23 cellular contexts compared by ENCODE assay signal in genomic region chr15:57596301-57596855, GRCh38. TPM values are rescaled to one million over a fixed set of nuclear protein-coding genes. Genes with fewer than 3 reads are reported as not detected.
DNase-seq lines count a peak whose midpoint lies in the region; TF ChIP-seq lines count a peak whose summit lies in the region.
"Had no signal": no experiment of that assay in that cellular context is flagged by ENCODE, and none has a peak within 500 bp of the region (broad histone marks: within the 10 kb centered on the region; RNA-seq: fewer than 3 reads in every experiment).

No MANE protein-coding gene starts in this region.

- H3K36me3 ChIP-seq in left ventricle myocardium inferior (peaks cover 4% of the 10 kb centered on the region), prostate gland (no peaks in the 10 kb centered on the region), uterus (no peaks in the 10 kb centered on the region)
- H3K36me3 ChIP-seq in CD8-positive, alpha-beta memory T cell (ENCODE audit: insufficient read depth, low read length), result no peaks in the 10 kb centered on the region

- H3K4me1 ChIP-seq in left ventricle myocardium inferior (peaks cover 66% of the 10 kb centered on the region), prostate gland (replicated peaks) (peaks cover 2% of the 10 kb centered on the region), uterus (peaks cover 5 to 7% of the 10 kb centered on the region in 2 donors)
- H3K4me1 ChIP-seq in CD8-positive, alpha-beta memory T cell (ENCODE audit: insufficient read depth, low read length), result peaks cover 2% of the 10 kb centered on the region

- WGBS in prostate gland, result 79% methylated on average over 8 of the region's 8 CpGs

- peaks cover 57% of the 10 kb centered on the region for H3K4me1 Mint-ChIP-seq in endothelial cell (ENCODE audit: unreplicated experiment)
- H3K4me1 Mint-ChIP-seq in progenitor cell of endocrine pancreas (ENCODE audit: low read depth), result peaks cover 31% of the 10 kb centered on the region
- H3K4me1 Mint-ChIP-seq in CD8-positive, alpha-beta memory T cell, result peaks cover 1 to 8% (median 2%) of the 10 kb centered on the region in 3 donors
- H3K4me1 Mint-ChIP-seq: brain had no signal

- H3K4me3 Mint-ChIP-seq in endothelial cell (ENCODE audit: unreplicated experiment) (peak overlapping the region; percentile 66), progenitor cell of endocrine pancreas (ENCODE audit: low read depth) (no peak overlapping the region)
- no peak overlapping the region for H3K4me3 Mint-ChIP-seq in CD8-positive, alpha-beta memory T cell
- H3K4me3 Mint-ChIP-seq: activated B cell treated with CpG ODN at 0.5 μM for 24 hours; brain; CD4-positive, alpha-beta T cell; endodermal cell; memory B cell; naive B cell had no signal

- TF ChIP-seq POLR2A in prostate gland (IDR thresholded peaks at IDR 0.05) (no peak), uterus (IDR thresholded peaks at IDR 0.05) (no peak)

- H3K9me3 ChIP-seq in left ventricle myocardium inferior (replicated peaks) (no peaks in the 10 kb centered on the region), prostate gland (no peaks in the 10 kb centered on the region), uterus (no peaks in the 10 kb centered on the region)
- H3K9me3 ChIP-seq in CD8-positive, alpha-beta memory T cell (ENCODE audit: low read length), result no peaks in the 10 kb centered on the region

- intact Hi-C loops in left ventricle myocardium inferior (cut with micrococcal nuclease), result no loop called here
- intact Hi-C loops in prostate gland (cut with DNase I), result loop anchor here (2.0 kb wide), 1 partner anchor 14 kb away; no protein-coding TSS in a partner anchor
- intact Hi-C loops in uterus (cut with DNase I; ENCODE audit: low total_unique reads), result no loop called here

- H3K27ac ChIP-seq in left ventricle myocardium inferior (replicated peaks) (peak overlapping the region; percentile 95), prostate gland (peak overlapping the region; percentile 58 to 62), uterus (peak overlapping the region; percentile 75 to 81)
- H3K27ac ChIP-seq in CD8-positive, alpha-beta memory T cell (ENCODE audit: low read depth, low read length), result no peak overlapping the region
- H3K27ac ChIP-seq: coronary artery had no signal

- H3K27me3 ChIP-seq in left ventricle myocardium inferior (ENCODE audit: low read depth), result no peaks in the 10 kb centered on the region
- no peaks in the 10 kb centered on the region for H3K27me3 ChIP-seq in prostate gland (replicated peaks; ENCODE audit: insufficient read depth)
- no peaks in the 10 kb centered on the region for H3K27me3 ChIP-seq in uterus
- H3K27me3 ChIP-seq in CD8-positive, alpha-beta memory T cell (ENCODE audit: insufficient read depth, low read length, poor library complexity, severe bottlenecking), result no peaks in the 10 kb centered on the region

- H3K27me3 Mint-ChIP-seq in endothelial cell (ENCODE audit: unreplicated experiment), result peaks cover 4% of the 10 kb centered on the region
- H3K27me3 Mint-ChIP-seq in progenitor cell of endocrine pancreas, result no peaks in the 10 kb centered on the region
- H3K27me3 Mint-ChIP-seq in CD8-positive, alpha-beta memory T cell, result peaks cover 9 to 25% of the 10 kb centered on the region in 2 donors

- CTCF ChIA-PET in CD8-positive, alpha-beta memory T cell (lab: Charles Lee), result no interaction called here

- no peak for DNase-seq in endothelial cell (ENCODE audit: low spot score)
- no peak for DNase-seq in left ventricle myocardium inferior
- DNase-seq in prostate gland (ENCODE audit: low spot score), result no peak
- no peak for DNase-seq in uterus
- no peak for DNase-seq in SHP77 treated with DMSO at 0.1 percent for 48 hours (lab: John Stamatoyannopoulos, UW)
- DNase-seq in progenitor cell of endocrine pancreas (ENCODE audit: low spot score, unreplicated experiment), result no peak
- no peak for DNase-seq in CD8-positive, alpha-beta memory T cell
- DNase-seq: activated B cell treated with CpG ODN at 0.5 μM for 24 hours; activated CD4-positive, alpha-beta T cell treated with anti-CD3 and anti-CD28 coated beads, Interleukin-2, amount 50 U/mL, for 48 hours; activated CD8-positive, alpha-beta memory T cell treated with anti-CD3 and anti-CD28 coated beads, Interleukin-2, amount 50 U/mL, for 48 hours; CD4-positive, alpha-beta T cell; DMS153; endodermal cell; GF-D8; hypothalamus; Karpas-422; naive B cell; NCI-H1694; stimulated activated CD4-positive, alpha-beta T cell treated with anti-CD3 and anti-CD28 coated beads, Interleukin-15, amount 100 ng/mL, for 24 hours; T1000 had no signal

- H3K9me3 Mint-ChIP-seq in endothelial cell (ENCODE audit: unreplicated experiment), result no peaks in the 10 kb centered on the region
- no peaks in the 10 kb centered on the region for H3K9me3 Mint-ChIP-seq in progenitor cell of endocrine pancreas (ENCODE audit: low read depth)
- no peaks in the 10 kb centered on the region for H3K9me3 Mint-ChIP-seq in CD8-positive, alpha-beta memory T cell
- H3K9me3 Mint-ChIP-seq: activated B cell treated with CpG ODN at 0.5 μM for 24 hours; CD4-positive, alpha-beta T cell; endodermal cell; memory B cell; naive B cell had no signal

- H3K4me3 ChIP-seq in left ventricle myocardium inferior, result peak overlapping the region; percentile 61
- no peak overlapping the region for H3K4me3 ChIP-seq in prostate gland
- no peak overlapping the region for H3K4me3 ChIP-seq in uterus
- no peak overlapping the region for H3K4me3 ChIP-seq in CD8-positive, alpha-beta memory T cell (ENCODE audit: low read length)
- H3K4me3 ChIP-seq: coronary artery had no signal

- TF ChIP-seq CTCF in endothelial cell (IDR thresholded peaks at IDR 0.05; ENCODE audit: unreplicated experiment) (no peak), left ventricle myocardium inferior (IDR thresholded peaks at IDR 0.05; ENCODE audit: borderline replicate concordance) (no peak), prostate gland (IDR thresholded peaks at IDR 0.05) (no peak), uterus (IDR thresholded peaks at IDR 0.05) (no peak), progenitor cell of endocrine pancreas (IDR thresholded peaks at IDR 0.05; ENCODE audit: unreplicated experiment) (no peak)

- POLR2A ChIA-PET in CD8-positive, alpha-beta memory T cell (lab: Charles Lee), result no interaction called here

- peaks cover 24% of the 10 kb centered on the region for H3K36me3 Mint-ChIP-seq in endothelial cell (ENCODE audit: low read depth, unreplicated experiment)
- peaks cover 1% of the 10 kb centered on the region for H3K36me3 Mint-ChIP-seq in progenitor cell of endocrine pancreas (ENCODE audit: insufficient read depth)
- H3K36me3 Mint-ChIP-seq in CD8-positive, alpha-beta memory T cell, result no peaks in the 10 kb centered on the region
- H3K36me3 Mint-ChIP-seq: brain, memory B cell had no signal

- H3K27ac Mint-ChIP-seq in endothelial cell (ENCODE audit: unreplicated experiment) (no peak overlapping the region), progenitor cell of endocrine pancreas (no peak overlapping the region)
- no peak overlapping the region for H3K27ac Mint-ChIP-seq in CD8-positive, alpha-beta memory T cell
- H3K27ac Mint-ChIP-seq: activated B cell treated with CpG ODN at 0.5 μM for 24 hours; brain; CD4-positive, alpha-beta T cell; endodermal cell; memory B cell had no signal

RNA-seq across cellular contexts. Expression of gene MYZAP, which starts 4.7 kb away (rescaled TPM):
- 55.3 TPM for total RNA-seq in endothelial cell (ENCODE audit: unreplicated experiment)
- 934 TPM for total RNA-seq in left ventricle myocardium inferior
- total RNA-seq in prostate gland, result 10 to 100 TPM; 14.9 to 25.1 TPM
- total RNA-seq in uterus, result 10 to 100 TPM in 3 of 4 donors, 1 to 10 TPM in 1; 7.7 to 22.5 (median 18.2) TPM
- 11.5 and 11.9 TPM in 2 replicates for total RNA-seq in progenitor cell of endocrine pancreas
- not detected for total RNA-seq in CD8-positive, alpha-beta memory T cell
- polyA plus RNA-seq in CD8-positive, alpha-beta memory T cell, result not detected

Comparison
In these comparisons a context has a peak if more than half of its experiments do, and no peak if none do; other contexts are left out.
1. RNA of gene MYZAP, which starts 4.7 kb away (total RNA-seq): 934 TPM in left ventricle myocardium inferior (single experiment); 55.3 TPM in endothelial cell (single experiment), 14.9 to 25.1 TPM in prostate gland, 7.7 to 22.5 TPM in uterus, 11.5 to 11.9 TPM in progenitor cell of endocrine pancreas and not detected in CD8-positive, alpha-beta memory T cell; every median in the first group is over 10 times any median in the second.